ENCODE assay signal across 13 cellular contexts in genomic region chr18:31102941-31103340, GRCh38. TPM values are rescaled to one million over a fixed set of nuclear protein-coding genes. Genes with fewer than 3 reads are reported as not detected.
DNase-seq lines count a peak whose midpoint lies in the region; ATAC-seq and TF ChIP-seq lines count a peak whose summit lies in the region.
"Had no signal": no experiment of that assay in that cellular context is flagged by ENCODE, and none has a peak within 500 bp of the region (broad histone marks: within the 10 kb centered on the region; RNA-seq: fewer than 3 reads in every experiment).

No MANE protein-coding gene starts in this region.

- no peaks in the 10 kb centered on the region for H3K9me2 ChIP-seq in neural cell (ENCODE audit: insufficient read depth, low read length)

- TF ChIP-seq EP300 in neural cell (conservative IDR thresholded peaks at IDR 0.05; ENCODE audit: poor library complexity, severe bottlenecking) = no peak

- H2AFZ ChIP-seq in neural cell (ENCODE audit: low read depth, low read length) = no peak overlapping the region

- no peaks in the 10 kb centered on the region for H4K20me1 ChIP-seq in neural cell (ENCODE audit: insufficient read depth)

- ATAC-seq in GM18907 (IDR thresholded peaks at IDR 0.05; ENCODE audit: unreplicated experiment) = no peak
- no peak for ATAC-seq in HG03354 (IDR thresholded peaks at IDR 0.05; ENCODE audit: poor library complexity, severe bottlenecking, unreplicated experiment)
- ATAC-seq in HG03095 (IDR thresholded peaks at IDR 0.05; ENCODE audit: unreplicated experiment) = no peak

- H3K4me2 ChIP-seq in neural cell (ENCODE audit: low read length) = peak overlapping the region; percentile 50

- H3K9me3 ChIP-seq in ES-I3 (ENCODE audit: control insufficient read depth, insufficient read depth, low read length) (no peaks in the 10 kb centered on the region), esophagus (ENCODE audit: control insufficient read depth in 2 of 2, insufficient read depth in 1 of 2, low read depth in 1 of 2, low read length in 1 of 2) (no peaks in the 10 kb centered on the region), neural cell (ENCODE audit: low read length) (no peaks in the 10 kb centered on the region)
- H3K9me3 ChIP-seq: stomach had no signal

- no peaks in the 10 kb centered on the region for H3K36me3 ChIP-seq in ES-I3 (ENCODE audit: insufficient read depth, low read length)
- H3K36me3 ChIP-seq in esophagus (ENCODE audit: control insufficient read depth in 2 of 2, insufficient read depth in 2 of 2, low read length in 1 of 2) = no peaks in the 10 kb centered on the region
- no peaks in the 10 kb centered on the region for H3K36me3 ChIP-seq in neural cell (ENCODE audit: insufficient read depth, low read length)
- H3K36me3 ChIP-seq: stomach had no signal

- H3K27ac ChIP-seq in RWPE1 (no peak overlapping the region), esophagus (ENCODE audit: low read depth in 2 of 2, low read length in 1 of 2) (peak overlapping the region; percentile 59 to 92), neural cell (ENCODE audit: low read length) (no peak overlapping the region)

- H3K27me3 ChIP-seq in esophagus (ENCODE audit: control insufficient read depth in 1 of 2, insufficient read depth in 2 of 2, low read length in 2 of 2) (no peaks in the 10 kb centered on the region), neural cell (ENCODE audit: insufficient read depth, low read depth, low read length) (no peaks in the 10 kb centered on the region)

- H3K4me3 ChIP-seq in esophagus (ENCODE audit: low read depth in 1 of 2, low read length in 2 of 2) = no peak overlapping the region
- peak overlapping the region; percentile 78 for H3K4me3 ChIP-seq in neural cell (ENCODE audit: low read length)

- no peaks in the 10 kb centered on the region for H3F3A ChIP-seq in neural cell (ENCODE audit: insufficient read depth, low read length, poor library complexity, severe bottlenecking)

- POLR2A ChIA-PET in RWPE1 (lab: Yijun Ruan, JAX; ENCODE audit: low non-redundant PET) = no interaction called here

- DNase-seq in RWPE1 (ENCODE audit: low spot score) = peak; percentile 22
- no peak for DNase-seq in NK-92 treated with Interleukin-12 subunit alpha and Interleukin-12 subunit beta, amount 100 ng/mL, for 24 hours (lab: John Stamatoyannopoulos, UW)
- DNase-seq: activated CD4-positive, alpha-beta T cell treated with anti-CD3 and anti-CD28 coated beads, Interleukin-2, amount 50 U/mL, for 1 hour; activated naive CD4-positive, alpha-beta T cell treated with Interleukin-2 at 50 U/mL for 16 hours; CD4-positive, CD25-positive, alpha-beta regulatory T cell; NCI-H187 treated with DMSO at 0.1 percent for 48 hours had no signal

- 53 to 64% methylated on average over 2 of the region's 2 CpGs for WGBS in esophagus, 2 donors

- CTCF ChIA-PET in RWPE1 (lab: Yijun Ruan, JAX) = interaction anchor here (0.8 kb wide), 1 partner anchor 10 kb away, joined by 3 read pairs; no protein-coding TSS in a partner anchor

- TF ChIP-seq CTCF in RWPE1 (conservative IDR thresholded peaks at IDR 0.05; ENCODE audit: low read depth) = no peak
- no peak for TF ChIP-seq CTCF in neural cell (IDR thresholded peaks at IDR 0.05; ENCODE audit: poor library complexity, severe bottlenecking)

- peaks cover 10% of the 10 kb centered on the region for H3K4me1 ChIP-seq in ES-I3 (ENCODE audit: insufficient read depth, low read length)
- H3K4me1 ChIP-seq in esophagus (ENCODE audit: control insufficient read depth in 2 of 2, insufficient read depth in 2 of 2, low read length in 1 of 2) = no peaks in the 10 kb centered on the region

- H3K9ac ChIP-seq in ES-I3 (ENCODE audit: low read depth, low read length) (peak overlapping the region; percentile 92), neural cell (ENCODE audit: low read length) (no peak overlapping the region)

- TF ChIP-seq RAD21 in neural cell (conservative IDR thresholded peaks at IDR 0.05) = no peak

- peaks cover 14% of the 10 kb centered on the region for H3K79me2 ChIP-seq in neural cell (replicated peaks; ENCODE audit: insufficient read depth, low read length)

TF ChIP-seq in neural cell, 6 proteins besides CTCF, POLR2A, EP300 and RAD21:
- TF ChIP-seq POLR2AphosphoS5 (IDR thresholded peaks at IDR 0.05) (no peak), SMC3 (conservative IDR thresholded peaks at IDR 0.05; ENCODE audit: poor library complexity) (no peak), TAF1 (IDR thresholded peaks at IDR 0.05; ENCODE audit: low read depth) (no peak), EZH2 (IDR thresholded peaks at IDR 0.05; ENCODE audit: borderline replicate concordance, insufficient read depth, low read length, poor library complexity, severe bottlenecking) (no peak), REST (IDR thresholded peaks at IDR 0.05; ENCODE audit: borderline replicate concordance) (no peak), MXI1 (conservative IDR thresholded peaks at IDR 0.05; ENCODE audit: poor library complexity, severe bottlenecking) (no peak)

RNA-seq across cellular contexts. Expression of gene DSC2, which starts 0.7 kb away (rescaled TPM):
- 100 to 1,000 TPM in 1 of 2 donors, 10 to 100 TPM in 1; 63.5 to 123 TPM for polyA plus RNA-seq in esophagus
- polyA plus RNA-seq in neural cell = 14.5 and 16.3 TPM in 2 replicates
- polyA minus RNA-seq in neural cell = 12.7 and 15.2 TPM in 2 replicates
- polyA plus RNA-seq: CD4-positive, CD25-positive, alpha-beta regulatory T cell had no signal

RNA-seq across cellular contexts. Expression of gene DSC1, which starts 59.7 kb away (rescaled TPM):
- polyA plus RNA-seq in esophagus (under 1 TPM; 0.04 to 0.16 TPM), neural cell (not detected in 2 replicates)
- not detected in 2 replicates for polyA minus RNA-seq in neural cell

Comparison
In these comparisons a context has a peak if more than half of its experiments do, and no peak if none do; other contexts are left out.
1. H3K27ac ChIP-seq: peak in esophagus (2 of 2); none in RWPE1 (single experiment) and neural cell (single experiment).